ENCODE assay signal across 1 cellular context in genomic region chr19:33080761-33081681, GRCh38.
TF ChIP-seq lines count a peak whose summit lies in the region.

TSS of gene GPATCH1 (plus strand) at chr19:33081181. CDS start at chr19:33081194, 13 bp downstream.

TF ChIP-seq in A549, 52 proteins besides CTCF, POLR2A, EP300 and RAD21 (continued from another document):
- peak; percentile 82 for TF ChIP-seq PBX3 (IDR thresholded peaks at IDR 0.05)
- no peak; a peak in 1 of 4 replicates for TF ChIP-seq CEBPB (IDR thresholded peaks at IDR 0.05)
- TF ChIP-seq SMC3 (IDR thresholded peaks at IDR 0.05), result peak; percentile 62
- TF ChIP-seq EHMT2 (IDR thresholded peaks at IDR 0.05; ENCODE audit: low read depth), result no peak
- peak; percentile 19; the same call in 1 of the 2 replicates for TF ChIP-seq REST (IDR thresholded peaks at IDR 0.05)
- no peak for TF ChIP-seq POLR2AphosphoS2 (conservative IDR thresholded peaks at IDR 0.05; ENCODE audit: low read length)
- TF ChIP-seq CHD4 (IDR thresholded peaks at IDR 0.05; ENCODE audit: borderline replicate concordance), result no peak
- no peak for TF ChIP-seq PHF8 (IDR thresholded peaks at IDR 0.05; ENCODE audit: borderline replicate concordance, low read depth)
- no peak for TF ChIP-seq NFE2L2 (conservative IDR thresholded peaks at IDR 0.05; ENCODE audit: low read length)
- no peak for TF ChIP-seq ELK1 (IDR thresholded peaks at IDR 0.05; ENCODE audit: low read depth, low read length)
- TF ChIP-seq BHLHE40 (IDR thresholded peaks at IDR 0.05; ENCODE audit: low read depth, low read length), result no peak
- TF ChIP-seq FOXS1 (CRISPR knock-in tag; IDR thresholded peaks at IDR 0.05), result no peak
- TF ChIP-seq JUNB (IDR thresholded peaks at IDR 0.05), result no peak
- no peak for TF ChIP-seq CBX2 (IDR thresholded peaks at IDR 0.05; ENCODE audit: borderline replicate concordance, low read depth)
- no peak for TF ChIP-seq HOXB5 (CRISPR knock-in tag; IDR thresholded peaks at IDR 0.05)
- TF ChIP-seq FOSB (CRISPR knock-in tag; IDR thresholded peaks at IDR 0.05), result no peak
- no peak for TF ChIP-seq ESRRA (IDR thresholded peaks at IDR 0.05; ENCODE audit: borderline replicate concordance, low read length)
- TF ChIP-seq HOXB13 (CRISPR knock-in tag; IDR thresholded peaks at IDR 0.05; ENCODE audit: low read depth), result no peak
- peak; percentile 73; the same call in 1 of the 2 replicates for TF ChIP-seq MYC (IDR thresholded peaks at IDR 0.05; ENCODE audit: borderline replicate concordance, low read length)
- TF ChIP-seq JUN (IDR thresholded peaks at IDR 0.05), result peak; percentile 76 to 98; a peak in 4 of 5 replicates
- no peak for TF ChIP-seq HEYL (CRISPR knock-in tag; IDR thresholded peaks at IDR 0.05)
- no peak for TF ChIP-seq ATOH8 (CRISPR knock-in tag; IDR thresholded peaks at IDR 0.05; ENCODE audit: low read depth)
- peak; percentile 96 for TF ChIP-seq MAX (IDR thresholded peaks at IDR 0.05)
- no peak for TF ChIP-seq NR3C1 (IDR thresholded peaks at IDR 0.05)
- TF ChIP-seq GATA3 (IDR thresholded peaks at IDR 0.05; ENCODE audit: borderline replicate concordance), result 0 out of 2 replicates have a peak, but pooled peaks have one; percentile 39
- no peak for TF ChIP-seq RCOR1 (IDR thresholded peaks at IDR 0.05; ENCODE audit: low read depth, low read length)
- TF ChIP-seq E2F6 (IDR thresholded peaks at IDR 0.05; ENCODE audit: borderline replicate concordance, low read depth), result peak; percentile 81
- no peak for TF ChIP-seq ZC3H11A (IDR thresholded peaks at IDR 0.05)
- TF ChIP-seq NPAS2 (CRISPR knock-in tag; IDR thresholded peaks at IDR 0.05; ENCODE audit: borderline replicate concordance), result no peak
- TF ChIP-seq TFCP2L1 (CRISPR knock-in tag; IDR thresholded peaks at IDR 0.05), result no peak
- TF ChIP-seq MAZ (IDR thresholded peaks at IDR 0.05; ENCODE audit: borderline replicate concordance, low read depth, low read length), result peak; percentile 96
- no peak for TF ChIP-seq USF2 (IDR thresholded peaks at IDR 0.05)
- no peak for TF ChIP-seq TP53 (CRISPR knock-in tag; IDR thresholded peaks at IDR 0.05)
- TF ChIP-seq ZSCAN20 (CRISPR knock-in tag; IDR thresholded peaks at IDR 0.05), result no peak
TF ChIP-seq in A549: peak in this region for 13.
